1 cellular context compared by ENCODE assay signal in the genomic region with DNA sequence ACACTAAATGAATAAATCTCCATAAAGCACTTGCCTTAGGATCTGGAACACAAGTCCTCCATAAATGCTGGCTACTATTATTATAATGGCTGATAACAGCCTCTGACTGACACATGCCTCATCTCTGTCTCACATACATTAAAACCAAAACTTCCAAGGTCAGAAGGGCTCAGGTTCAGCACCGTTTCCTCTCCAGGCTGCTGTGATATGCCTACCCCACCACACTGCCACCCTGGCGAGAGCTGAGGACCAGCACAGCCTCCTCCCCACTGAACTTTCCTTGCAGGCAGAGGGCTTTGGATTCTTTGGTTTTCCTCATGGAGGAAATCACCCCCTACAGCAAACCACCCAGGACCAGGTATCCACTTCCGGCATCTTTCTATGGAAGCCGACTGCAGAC.
TF ChIP-seq lines count a peak whose summit lies in the region.

No MANE protein-coding gene starts in this region.

TF ChIP-seq in SK-N-SH treated with all-trans-retinoic acid at 6 μM for 48 hours, 23 proteins besides CTCF, POLR2A, EP300 and RAD21 (continued from another document):
- TF ChIP-seq, protein P1, sequence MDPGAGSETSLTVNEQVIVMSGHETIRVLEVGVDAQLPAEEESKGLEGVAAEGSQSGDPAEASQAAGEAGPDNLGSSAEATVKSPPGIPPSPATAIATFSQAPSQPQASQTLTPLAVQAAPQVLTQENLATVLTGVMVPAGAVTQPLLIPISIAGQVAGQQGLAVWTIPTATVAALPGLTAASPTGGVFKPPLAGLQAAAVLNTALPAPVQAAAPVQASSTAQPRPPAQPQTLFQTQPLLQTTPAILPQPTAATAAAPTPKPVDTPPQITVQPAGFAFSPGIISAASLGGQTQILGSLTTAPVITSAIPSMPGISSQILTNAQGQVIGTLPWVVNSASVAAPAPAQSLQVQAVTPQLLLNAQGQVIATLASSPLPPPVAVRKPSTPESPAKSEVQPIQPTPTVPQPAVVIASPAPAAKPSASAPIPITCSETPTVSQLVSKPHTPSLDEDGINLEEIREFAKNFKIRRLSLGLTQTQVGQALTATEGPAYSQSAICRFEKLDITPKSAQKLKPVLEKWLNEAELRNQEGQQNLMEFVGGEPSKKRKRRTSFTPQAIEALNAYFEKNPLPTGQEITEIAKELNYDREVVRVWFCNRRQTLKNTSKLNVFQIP (CRISPR knock-in tag; IDR thresholded peaks at IDR 0.05; ENCODE audit: borderline replicate concordance, low read depth): no peak
- no peak for TF ChIP-seq RARB (CRISPR knock-in tag; IDR thresholded peaks at IDR 0.05)
- no peak for TF ChIP-seq OSR1 (CRISPR knock-in tag; IDR thresholded peaks at IDR 0.05)
- no peak for TF ChIP-seq BACH2 (CRISPR knock-in tag; IDR thresholded peaks at IDR 0.05; ENCODE audit: borderline replicate concordance)
- TF ChIP-seq ARNTL (CRISPR knock-in tag; IDR thresholded peaks at IDR 0.05; ENCODE audit: borderline replicate concordance, low read depth): no peak
- TF ChIP-seq SNAI2 (CRISPR knock-in tag; IDR thresholded peaks at IDR 0.05): no peak
- TF ChIP-seq ZFP30 (CRISPR knock-in tag; IDR thresholded peaks at IDR 0.05): no peak
- TF ChIP-seq CSDC2 (CRISPR knock-in tag; IDR thresholded peaks at IDR 0.05): no peak
- TF ChIP-seq ZNF565 (CRISPR knock-in tag; conservative IDR thresholded peaks at IDR 0.05; ENCODE audit: low read depth): no peak
